In the genomic region with DNA sequence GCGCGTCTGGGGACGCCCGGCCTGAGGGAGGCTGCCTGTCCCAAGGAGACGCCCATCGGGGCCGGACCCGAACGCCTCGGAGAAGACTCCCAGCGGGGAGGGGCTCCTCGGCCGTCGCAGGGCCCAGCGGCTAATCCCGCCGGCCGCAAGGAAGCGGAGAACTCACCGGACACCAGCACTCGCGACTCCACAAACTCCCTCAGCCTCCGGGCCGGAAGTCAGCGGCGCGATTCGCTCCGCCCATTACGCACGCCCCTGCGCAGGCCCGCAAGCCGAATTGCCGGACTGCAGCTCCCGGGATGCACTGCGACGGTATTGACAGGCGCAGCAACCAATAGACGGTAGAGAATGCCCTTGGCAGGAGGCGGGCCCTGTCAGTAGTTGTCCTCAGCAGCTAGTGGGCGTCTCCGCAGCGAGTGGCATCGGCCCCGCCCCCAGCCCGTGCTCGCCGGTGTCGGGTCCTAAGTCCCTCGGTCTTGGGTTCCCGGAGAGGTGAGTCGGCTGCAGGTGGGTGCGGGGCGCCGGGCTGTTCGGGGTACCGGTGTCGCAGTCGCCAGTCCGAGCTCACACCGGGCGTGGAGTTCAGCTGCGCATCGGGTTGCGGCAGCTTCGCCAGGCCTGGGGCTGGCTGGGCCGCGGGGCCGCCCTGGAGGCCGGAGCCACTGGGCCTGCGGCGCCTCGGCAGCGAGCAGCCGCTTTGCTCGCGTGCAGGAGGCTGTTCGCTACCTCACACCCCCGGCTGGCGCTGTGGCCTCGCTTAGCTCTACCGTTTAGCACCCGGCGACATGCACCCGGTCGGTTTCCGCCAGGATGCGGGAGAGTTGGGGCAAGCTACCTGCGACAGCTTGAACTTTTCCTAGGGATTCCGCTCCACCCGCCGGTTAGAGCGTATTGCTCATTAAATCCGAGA, we compare ENCODE assay signal across 1 cellular context.
A peak's percentile ranks its signal among the peaks of the same experiment; 100 is the strongest.
TF ChIP-seq lines count a peak whose summit lies in the region.

Gene ZNF174 (plus strand): TSS at position 437 of the 910 bp plus-strand sequence. CDS start 790 bp downstream, outside the sequence.
Gene ZSCAN32 (minus strand): TSS at position 226 of the 910 bp plus-strand sequence. CDS start 3,447 bp downstream, outside the sequence.

TF ChIP-seq in HepG2, 621 proteins besides CTCF, POLR2A, EP300 and RAD21 (continued from another document and continues in another):
- no peak for TF ChIP-seq GRHL1 (CRISPR knock-in tag; conservative IDR thresholded peaks at IDR 0.05)
- TF ChIP-seq KLF11 (CRISPR knock-in tag; IDR thresholded peaks at IDR 0.05): 0 out of 2 replicates have a peak, but pooled peaks have one; percentile 40
- TF ChIP-seq, protein P1, sequence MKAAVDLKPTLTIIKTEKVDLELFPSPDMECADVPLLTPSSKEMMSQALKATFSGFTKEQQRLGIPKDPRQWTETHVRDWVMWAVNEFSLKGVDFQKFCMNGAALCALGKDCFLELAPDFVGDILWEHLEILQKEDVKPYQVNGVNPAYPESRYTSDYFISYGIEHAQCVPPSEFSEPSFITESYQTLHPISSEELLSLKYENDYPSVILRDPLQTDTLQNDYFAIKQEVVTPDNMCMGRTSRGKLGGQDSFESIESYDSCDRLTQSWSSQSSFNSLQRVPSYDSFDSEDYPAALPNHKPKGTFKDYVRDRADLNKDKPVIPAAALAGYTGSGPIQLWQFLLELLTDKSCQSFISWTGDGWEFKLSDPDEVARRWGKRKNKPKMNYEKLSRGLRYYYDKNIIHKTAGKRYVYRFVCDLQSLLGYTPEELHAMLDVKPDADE (CRISPR knock-in tag; IDR thresholded peaks at IDR 0.05): no peak
- peak; percentile 79 for TF ChIP-seq SPEN (CRISPR knock-in tag; IDR thresholded peaks at IDR 0.05; ENCODE audit: low read depth)
- TF ChIP-seq, protein P2, sequence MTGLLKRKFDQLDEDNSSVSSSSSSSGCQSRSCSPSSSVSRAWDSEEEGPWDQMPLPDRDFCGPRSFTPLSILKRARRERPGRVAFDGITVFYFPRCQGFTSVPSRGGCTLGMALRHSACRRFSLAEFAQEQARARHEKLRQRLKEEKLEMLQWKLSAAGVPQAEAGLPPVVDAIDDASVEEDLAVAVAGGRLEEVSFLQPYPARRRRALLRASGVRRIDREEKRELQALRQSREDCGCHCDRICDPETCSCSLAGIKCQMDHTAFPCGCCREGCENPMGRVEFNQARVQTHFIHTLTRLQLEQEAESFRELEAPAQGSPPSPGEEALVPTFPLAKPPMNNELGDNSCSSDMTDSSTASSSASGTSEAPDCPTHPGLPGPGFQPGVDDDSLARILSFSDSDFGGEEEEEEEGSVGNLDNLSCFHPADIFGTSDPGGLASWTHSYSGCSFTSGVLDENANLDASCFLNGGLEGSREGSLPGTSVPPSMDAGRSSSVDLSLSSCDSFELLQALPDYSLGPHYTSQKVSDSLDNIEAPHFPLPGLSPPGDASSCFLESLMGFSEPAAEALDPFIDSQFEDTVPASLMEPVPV (CRISPR knock-in tag; IDR thresholded peaks at IDR 0.05): peak; percentile 68
- TF ChIP-seq HMG20A (CRISPR knock-in tag; IDR thresholded peaks at IDR 0.05; ENCODE audit: borderline replicate concordance): no peak
- peak; percentile 97 for TF ChIP-seq NFYB (CRISPR knock-in tag; IDR thresholded peaks at IDR 0.05)
- TF ChIP-seq HOMEZ (CRISPR knock-in tag; IDR thresholded peaks at IDR 0.05; ENCODE audit: low read depth): 0 out of 2 replicates have a peak, but pooled peaks have one; percentile 43
- no peak; the same call in 1 of the 2 replicates for TF ChIP-seq ZNF362 (CRISPR knock-in tag; IDR thresholded peaks at IDR 0.05; ENCODE audit: borderline replicate concordance)
- peak; percentile 71; the same call in 1 of the 2 replicates for TF ChIP-seq EED (CRISPR knock-in tag; IDR thresholded peaks at IDR 0.05)
- peak; percentile 58 for TF ChIP-seq ZBTB10 (CRISPR knock-in tag; IDR thresholded peaks at IDR 0.05; ENCODE audit: borderline replicate concordance)
- TF ChIP-seq ZNF605 (CRISPR knock-in tag; IDR thresholded peaks at IDR 0.05): peak; percentile 52
- peak; percentile 50 for TF ChIP-seq TFE3 (CRISPR knock-in tag; IDR thresholded peaks at IDR 0.05)
- no peak for TF ChIP-seq MAZ (IDR thresholded peaks at IDR 0.05; ENCODE audit: borderline replicate concordance, low read depth, low read length)
- peak; percentile 93 for TF ChIP-seq MAZ (CRISPR knock-in tag; IDR thresholded peaks at IDR 0.05; ENCODE audit: low read depth)
- peak; percentile 77 for TF ChIP-seq ZNF281 (CRISPR knock-in tag; IDR thresholded peaks at IDR 0.05; ENCODE audit: borderline replicate concordance)
- no peak for TF ChIP-seq ZNF672 (CRISPR knock-in tag; IDR thresholded peaks at IDR 0.05)
- no peak for TF ChIP-seq TBP (CRISPR knock-in tag; IDR thresholded peaks at IDR 0.05)
- TF ChIP-seq ZNF546 (CRISPR knock-in tag; conservative IDR thresholded peaks at IDR 0.05): no peak; the same call in 1 of the 2 replicates
- 0 out of 2 replicates have a peak, but pooled peaks have one; percentile 66 for TF ChIP-seq NFAT5 (CRISPR knock-in tag; IDR thresholded peaks at IDR 0.05)
- no peak for TF ChIP-seq PCBP2 (optimal IDR thresholded peaks at IDR 0.05; ENCODE audit: low read depth, low read length, poor library complexity, severe bottlenecking)
- TF ChIP-seq IKZF1 (IDR thresholded peaks at IDR 0.05): no peak
- TF ChIP-seq ZSCAN20 (CRISPR knock-in tag; IDR thresholded peaks at IDR 0.05; ENCODE audit: borderline replicate concordance): peak; percentile 9; the same call in 1 of the 2 replicates
- TF ChIP-seq ZNF670 (CRISPR knock-in tag; IDR thresholded peaks at IDR 0.05; ENCODE audit: borderline replicate concordance): peak; percentile 96
- no peak for TF ChIP-seq XBP1 (CRISPR knock-in tag; IDR thresholded peaks at IDR 0.05)
